Comparison of ENCODE assay signal across 36 cellular contexts in genomic region chr9:98846081-98846480, GRCh38. TPM values are rescaled to one million over a fixed set of nuclear protein-coding genes. Genes with fewer than 3 reads are reported as not detected.
"Had no signal": no experiment of that assay in that cellular context is flagged by ENCODE, and none has a peak within 500 bp of the region (broad histone marks: within the 10 kb centered on the region; RNA-seq: fewer than 3 reads in every experiment).

No MANE protein-coding gene starts in this region.

- H3K4me3 ChIP-seq: MG63 had no signal

- H3K36me3 ChIP-seq: MG63 had no signal

- H3K9me3 ChIP-seq: MG63 had no signal

- H3K27me3 ChIP-seq: MG63 had no signal

- DNase-seq: Karpas-422, Kasumi-1, MG63, MM.1S, MV-4-11, NCI-H1048, NCI-H1092, NCI-H1092 treated with DMSO at 0.1 percent for 48 hours, NCI-H1105, NCI-H1105 treated with DMSO at 0.1 percent for 48 hours, NCI-H1417, NCI-H1417 treated with DMSO at 0.1 percent for 48 hours, NCI-H1436, NCI-H1436 treated with DMSO at 0.1 percent for 48 hours, NCI-H146, NCI-H1694, NCI-H1694 treated with DMSO at 0.1 percent for 48 hours, NCI-H187, NCI-H187 treated with DMSO at 0.1 percent for 48 hours, NCI-H1930, NCI-H2029, NCI-H2029 treated with DMSO at 0.1 percent for 48 hours, NCI-H2081, NCI-H2081 treated with DMSO at 0.1 percent for 48 hours, NCI-H2107, NCI-H2171, NCI-H2171 treated with DMSO at 0.1 percent for 48 hours, NCI-H2227 treated with DMSO at 0.1 percent for 48 hours, NCI-H226, NCI-H345, NCI-H446, NCI-H446 treated with DMSO at 0.1 percent for 48 hours, NCI-H510A, NCI-H510A treated with DMSO at 0.1 percent for 48 hours, NCI-H524 had no signal

RNA-seq across cellular contexts. Expression of gene GALNT12, which starts 38.6 kb away (rescaled TPM):
- total RNA-seq: MCF 10A had no signal
